21 cellular contexts compared by ENCODE assay signal in the genomic region with DNA sequence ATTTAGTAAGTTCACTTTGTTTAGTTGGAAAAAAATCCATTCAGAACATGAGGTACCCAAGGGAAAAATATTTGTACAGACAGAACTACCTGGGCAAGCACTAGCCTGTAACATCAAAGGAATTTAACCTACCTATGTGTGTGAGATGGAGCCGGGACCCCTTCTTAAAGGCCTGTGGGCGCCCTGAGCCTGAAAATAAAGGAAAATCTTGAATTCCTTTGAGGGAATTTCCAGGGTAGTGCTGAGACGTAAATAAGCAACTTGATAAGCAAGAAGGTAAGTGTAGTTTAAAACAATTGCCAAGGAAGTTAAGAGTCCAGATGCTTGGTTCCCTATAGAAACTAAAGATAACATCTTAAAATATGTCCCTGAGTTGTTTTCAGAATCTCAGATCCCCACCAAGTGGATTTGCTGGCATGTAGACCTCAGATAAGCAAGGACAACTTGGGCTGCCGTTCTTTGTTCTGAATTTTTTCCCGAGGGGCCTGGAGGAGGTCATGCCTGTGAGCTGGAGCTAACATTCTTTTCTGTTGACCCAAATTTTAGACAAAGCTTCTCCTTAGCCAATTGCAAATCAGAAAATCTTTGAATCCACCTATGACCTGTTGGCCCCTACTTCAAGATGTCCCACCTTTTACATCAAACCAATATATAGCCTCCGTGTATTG. TPM values are rescaled to one million over a fixed set of nuclear protein-coding genes. Genes with fewer than 3 reads are reported as not detected.
DNase-seq lines count a peak whose midpoint lies in the region; ATAC-seq and TF ChIP-seq lines count a peak whose summit lies in the region.
"Had no signal": no experiment of that assay in that cellular context is flagged by ENCODE, and none has a peak within 500 bp of the region (broad histone marks: within the 10 kb centered on the region; RNA-seq: fewer than 3 reads in every experiment).

No MANE protein-coding gene starts in this region.

- H3K4me3 Mint-ChIP-seq in neural progenitor cell (peak overlapping the region; percentile 38), T-helper 17 cell (no peak overlapping the region)
- H3K4me3 Mint-ChIP-seq: CD4-positive, CD25-positive, alpha-beta regulatory T cell had no signal

- peaks cover 6% of the 10 kb centered on the region for H3K4me1 Mint-ChIP-seq in neural progenitor cell
- no peaks in the 10 kb centered on the region for H3K4me1 Mint-ChIP-seq in T-helper 17 cell

- no peak overlapping the region for H3K4me2 ChIP-seq in neural progenitor cell
- H3K4me2 ChIP-seq: A549, SK-N-SH had no signal

- ATAC-seq in T-helper 17 cell: no peak
- ATAC-seq: A549 had no signal

- TF ChIP-seq CTCF in fibroblast of the aortic adventitia (IDR thresholded peaks at IDR 0.05; ENCODE audit: insufficient read depth, low read length) (no peak), neural progenitor cell (IDR thresholded peaks at IDR 0.05) (no peak)

- peaks cover 12% of the 10 kb centered on the region for H3K4me1 ChIP-seq in HUES48 (ENCODE audit: control insufficient read depth, insufficient read depth, low read length)
- H3K4me1 ChIP-seq in neural progenitor cell: peaks cover 13% of the 10 kb centered on the region
- H3K4me1 ChIP-seq: A549 had no signal

- H3F3A ChIP-seq in neural progenitor cell (ENCODE audit: low read depth): peaks cover 22% of the 10 kb centered on the region

- H3K27ac ChIP-seq in HUES48 (ENCODE audit: low read depth, low read length) (peak overlapping the region; percentile 31), neural progenitor cell (peak overlapping the region; percentile 43)
- H3K27ac ChIP-seq: A549, RWPE1 had no signal

- no peaks in the 10 kb centered on the region for H3K9me3 Mint-ChIP-seq in neural progenitor cell

- H3K9ac ChIP-seq in HUES48 (ENCODE audit: low read depth, low read length): no peak overlapping the region
- H3K9ac ChIP-seq in neural progenitor cell: no peak overlapping the region
- H3K9ac ChIP-seq: SK-N-SH had no signal

- H3K27me3 ChIP-seq in HUES48 (ENCODE audit: control insufficient read depth, insufficient read depth, low read length) (no peaks in the 10 kb centered on the region), neural progenitor cell (no peaks in the 10 kb centered on the region)

- H3K27ac Mint-ChIP-seq in neural progenitor cell: no peak overlapping the region
- no peak overlapping the region for H3K27ac Mint-ChIP-seq in T-helper 17 cell

- H2AFZ ChIP-seq in neural progenitor cell (replicated peaks): no peak overlapping the region

- H3K79me2 ChIP-seq in neural progenitor cell (ENCODE audit: low read depth): no peaks in the 10 kb centered on the region

- H3K27me3 Mint-ChIP-seq in neural progenitor cell (ENCODE audit: insufficient read depth, low read depth) (peaks cover 2% of the 10 kb centered on the region), T-helper 17 cell (no peaks in the 10 kb centered on the region)
- H3K27me3 Mint-ChIP-seq: CD4-positive, CD25-positive, alpha-beta regulatory T cell had no signal

- no peak overlapping the region for H3K4me3 ChIP-seq in HUES48 (ENCODE audit: low read depth, low read length)
- no peak overlapping the region for H3K4me3 ChIP-seq in fibroblast of the aortic adventitia (ENCODE audit: low read depth, low read length)
- H3K4me3 ChIP-seq in neural progenitor cell: no peak overlapping the region
- H3K4me3 ChIP-seq: A549 had no signal

- H3K36me3 Mint-ChIP-seq in neural progenitor cell (peaks cover 32% of the 10 kb centered on the region), T-helper 17 cell (ENCODE audit: low read depth) (peaks cover 2% of the 10 kb centered on the region)

- DNase-seq in ELF-1 (ENCODE audit: low read depth, low spot score): peak; percentile 59
- DNase-seq in fibroblast of the aortic adventitia (ENCODE audit: low read depth): peak; percentile 15
- DNase-seq in neural progenitor cell (ENCODE audit: low spot score): no peak
- no peak for DNase-seq in germinal center (ENCODE audit: low spot score)
- no peak for DNase-seq in T-helper 17 cell
- no peak for DNase-seq in NCI-H1048 (lab: John Stamatoyannopoulos, UW)
- DNase-seq: CD4-positive, CD25-positive, alpha-beta regulatory T cell; DMS79; H7; KBM-7; NCI-H1092 treated with DMSO at 0.1 percent for 48 hours; NCI-H146; NCI-H2029; NCI-H2227 treated with DMSO at 0.1 percent for 48 hours; NCI-H510A treated with DMSO at 0.1 percent for 48 hours; NCI-H748 treated with DMSO at 0.1 percent for 48 hours; SHP77 treated with DMSO at 0.1 percent for 48 hours; SK-N-SH had no signal

- H3K9me3 ChIP-seq in HUES48 (ENCODE audit: control insufficient read depth, insufficient read depth, low read length) (no peaks in the 10 kb centered on the region), neural progenitor cell (ENCODE audit: low read depth) (no peaks in the 10 kb centered on the region), T-helper 17 cell (ENCODE audit: control insufficient read depth, low read length, poor library complexity, severe bottlenecking) (no peaks in the 10 kb centered on the region)
- H3K9me3 ChIP-seq: A549, SK-N-SH had no signal

- H4K20me1 ChIP-seq in neural progenitor cell (ENCODE audit: low read depth): peaks cover 20% of the 10 kb centered on the region

- H3K36me3 ChIP-seq in HUES48 (ENCODE audit: control insufficient read depth, insufficient read depth, low read length) (peaks cover 54% of the 10 kb centered on the region), neural progenitor cell (peaks cover 22% of the 10 kb centered on the region)

RNA-seq across cellular contexts. Expression of gene MED17, which starts 31.0 kb away (rescaled TPM):
- total RNA-seq in fibroblast of the aortic adventitia (ENCODE audit: low replicate concordance): 23.4 and 30.3 TPM in 2 replicates
- total RNA-seq in neural progenitor cell (ENCODE audit: low replicate concordance): 40.2 and 76.4 TPM in 2 replicates
- 10 to 100 TPM; 58.5 to 61.8 TPM for total RNA-seq in T-helper 17 cell

RNA-seq across cellular contexts. Expression of gene VSTM5, which starts 35.3 kb away (rescaled TPM):
- 0.18 and 0.25 TPM in 2 replicates for total RNA-seq in fibroblast of the aortic adventitia (ENCODE audit: low replicate concordance)
- total RNA-seq in neural progenitor cell (ENCODE audit: low replicate concordance): 0.25 and 0.37 TPM in 2 replicates
- total RNA-seq in T-helper 17 cell: not detected
- total RNA-seq: CD4-positive, CD25-positive, alpha-beta regulatory T cell had no signal

Comparison
In these comparisons a context has a peak if more than half of its experiments do, and no peak if none do; other contexts are left out.
1. DNase-seq: peak in ELF-1 (single experiment) and fibroblast of the aortic adventitia (single experiment); none in neural progenitor cell (single experiment), germinal center (single experiment), T-helper 17 cell (0 of 3) and NCI-H1048 (single experiment).